8 cellular contexts compared by ENCODE assay signal in the genomic region with DNA sequence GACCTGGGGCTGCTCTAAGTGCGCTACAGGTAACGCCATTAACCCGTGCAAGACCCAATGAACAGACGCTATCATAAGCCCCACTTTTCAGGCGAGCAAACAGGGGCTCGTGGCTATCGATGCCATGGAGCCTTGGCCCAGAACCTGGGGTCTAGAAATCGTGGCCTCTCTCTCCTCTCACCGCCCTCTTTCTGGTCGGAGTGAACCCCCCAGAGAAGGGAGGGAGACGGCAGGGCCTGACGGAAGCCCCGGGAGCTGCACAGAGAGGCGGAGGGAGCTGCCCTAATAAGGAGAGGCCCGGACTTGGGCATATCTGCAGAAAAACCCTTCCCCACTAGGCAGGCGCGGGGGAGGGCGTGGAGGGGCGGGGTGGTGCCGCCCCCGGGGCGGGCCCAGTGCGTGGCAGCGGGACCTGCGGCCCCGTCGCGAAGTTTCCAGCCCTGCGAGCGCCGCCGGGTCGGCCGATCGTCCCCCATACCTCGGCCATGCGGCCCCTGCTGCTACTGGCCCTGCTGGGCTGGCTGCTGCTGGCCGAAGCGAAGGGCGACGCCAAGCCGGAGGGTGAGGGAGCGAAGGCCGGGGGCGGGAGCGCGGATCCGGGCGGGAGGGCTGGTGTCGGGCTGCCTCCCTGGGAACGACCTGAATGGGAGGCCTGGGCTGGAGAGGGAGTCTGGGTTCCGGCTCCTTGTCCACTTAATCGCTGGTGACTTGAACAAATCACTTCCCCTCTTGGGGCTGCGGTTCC. TPM values are rescaled to one million over a fixed set of nuclear protein-coding genes. Genes with fewer than 3 reads are reported as not detected.
DNase-seq lines count a peak whose midpoint lies in the region; ATAC-seq and TF ChIP-seq lines count a peak whose summit lies in the region.

A gene (plus strand): TSS at position 423 of the 745 bp plus-strand sequence. CDS start 63 bp downstream, at position 486.

- H3K4me3 ChIP-seq in ascending aorta: peak within 1 kb of the TSS; percentile 68 to 78
- H3K4me3 ChIP-seq in vagina: peak within 1 kb of the TSS; percentile 57 to 59

- intact Hi-C loops in ascending aorta (cut with DNase I): loop anchor here (1.0 to 2.0 kb wide), 2 partner anchors 26 to 45 kb away; no protein-coding TSS in a partner anchor
- intact Hi-C loops in vagina (cut with DNase I): loop anchor here (2.0 kb wide), 1 partner anchor 44 kb away; no protein-coding TSS in a partner anchor

- peak within 1 kb of the TSS; percentile 84 to 89 for H3K27ac ChIP-seq in ascending aorta
- H3K27ac ChIP-seq in vagina: peak within 1 kb of the TSS; percentile 84

- TF ChIP-seq POLR2A in vagina (IDR thresholded peaks at IDR 0.05): peak in 1 of 2 donors; percentile 21

- TF ChIP-seq CTCF in GM13976 (IDR thresholded peaks at IDR 0.05; ENCODE audit: borderline replicate concordance, control extremely low read depth, extremely low read depth, insufficient read depth, missing control alignments): no peak
- no peak for TF ChIP-seq CTCF in ascending aorta (IDR thresholded peaks at IDR 0.05)
- TF ChIP-seq CTCF in vagina (IDR thresholded peaks at IDR 0.05): no peak

- peaks cover 0 to 22% of the 10 kb centered on the region in 2 donors for H3K4me1 ChIP-seq in ascending aorta
- peaks cover 51% of the 10 kb centered on the region for H3K4me1 ChIP-seq in vagina

- in situ Hi-C loops in GM13976 (cut with MboI; ENCODE audit: low sequenced_read_pairs, unreplicated experiment): no loop called here

- H3K27me3 ChIP-seq in ascending aorta: no peaks in the 10 kb centered on the region
- no peaks in the 10 kb centered on the region for H3K27me3 ChIP-seq in vagina

- H3K36me3 ChIP-seq in ascending aorta (no peaks in the 10 kb centered on the region), vagina (no peaks in the 10 kb centered on the region)

- ATAC-seq in HG02798 (IDR thresholded peaks at IDR 0.05; ENCODE audit: poor library complexity, unreplicated experiment): peak; percentile 92

- no peaks in the 10 kb centered on the region for H3K9me3 ChIP-seq in ascending aorta
- no peaks in the 10 kb centered on the region for H3K9me3 ChIP-seq in vagina

- DNase-seq in GM13976 (ENCODE audit: low spot score) (peak; percentile 97), NCI-H146 (lab: John Stamatoyannopoulos, UW) (peak; percentile 80), T-helper 22 cell (ENCODE audit: low read depth) (peak; percentile 78), ascending aorta (ENCODE audit: low spot score in 2 of 2) (peak; percentile 70 to 96), hepatic stellate cell (ENCODE audit: low spot score) (peak; percentile 94), renal cortical epithelial cell (ENCODE audit: low read depth) (peak; percentile 67), vagina (ENCODE audit: extremely low spot score in 2 of 2) (no peak)

RNA-seq across cellular contexts. Expression of the gene that starts here (rescaled TPM):
- total RNA-seq in ascending aorta (79.9 TPM), renal cortical epithelial cell (83.0 and 242 TPM in 2 replicates), vagina (42.2 TPM)

Comparison
In these comparisons a context has a peak if more than half of its experiments do, and no peak if none do; other contexts are left out.
1. DNase-seq: peak in GM13976 (single experiment), NCI-H146 (single experiment), T-helper 22 cell (single experiment), ascending aorta (2 of 2), hepatic stellate cell (single experiment) and renal cortical epithelial cell (single experiment); none in vagina (0 of 2).